Comparison of ENCODE assay signal across 17 cellular contexts in genomic region chr20:10642859-10643559, GRCh38. TPM values are rescaled to one million over a fixed set of nuclear protein-coding genes. Genes with fewer than 3 reads are reported as not detected.
DNase-seq lines count a peak whose midpoint lies in the region; ATAC-seq, FAIRE-seq and TF ChIP-seq lines count a peak whose summit lies in the region.
"Had no signal": no experiment of that assay in that cellular context is flagged by ENCODE, and none has a peak within 500 bp of the region (broad histone marks: within the 10 kb centered on the region; RNA-seq: fewer than 3 reads in every experiment).

No MANE protein-coding gene starts in this region.

- H3K4me1 Mint-ChIP-seq in brain = peaks cover 56% of the 10 kb centered on the region
- peaks cover 67% of the 10 kb centered on the region for H3K4me1 Mint-ChIP-seq in nephron
- peaks cover 0 to 2% (median 0%) of the 10 kb centered on the region in 4 donors for H3K4me1 Mint-ChIP-seq in naive thymus-derived CD8-positive, alpha-beta T cell
- H3K4me1 Mint-ChIP-seq: T-helper 17 cell had no signal

- ATAC-seq in HG02973 (IDR thresholded peaks at IDR 0.05; ENCODE audit: unreplicated experiment) (no peak), HG03565 (IDR thresholded peaks at IDR 0.05; ENCODE audit: unreplicated experiment) (no peak)
- no peak for ATAC-seq in naive thymus-derived CD8-positive, alpha-beta T cell
- ATAC-seq: activated T-cell treated with anti-CD3 and anti-CD28 coated beads, Interleukin-2, amount 50 U/mL, for 72 hours; T-helper 17 cell had no signal

- POLR2A ChIA-PET in naive thymus-derived CD8-positive, alpha-beta T cell (lab: Charles Lee) = no interaction called here

- FAIRE-seq in RCC 7860 (lab: Jason Lieb, UNC) = no peak
- FAIRE-seq: GM12891 had no signal

- no peak for TF ChIP-seq CTCF in brain (conservative IDR thresholded peaks at IDR 0.05)
- TF ChIP-seq CTCF in nephron (IDR thresholded peaks at IDR 0.05; ENCODE audit: unreplicated experiment in 3 of 3) = no peak

- H3K27ac Mint-ChIP-seq in brain = peak overlapping the region in 4 of 5 experiments; percentile 26 to 64 (median 31)
- peak overlapping the region; percentile 18 to 69 (median 28) for H3K27ac Mint-ChIP-seq in nephron
- H3K27ac Mint-ChIP-seq in naive thymus-derived CD8-positive, alpha-beta T cell = no peak overlapping the region
- H3K27ac Mint-ChIP-seq: activated T-cell treated with anti-CD3 and anti-CD28 coated beads, Interleukin-2, amount 50 U/mL, for 72 hours; T-helper 17 cell had no signal

- no peaks in the 10 kb centered on the region for H3K9me3 Mint-ChIP-seq in brain
- H3K9me3 Mint-ChIP-seq in nephron = no peaks in the 10 kb centered on the region
- H3K9me3 Mint-ChIP-seq in naive thymus-derived CD8-positive, alpha-beta T cell = no peaks in the 10 kb centered on the region
- H3K9me3 Mint-ChIP-seq: activated T-cell treated with anti-CD3 and anti-CD28 coated beads, Interleukin-2, amount 50 U/mL, for 72 hours had no signal

- H3K27me3 Mint-ChIP-seq in brain (no peaks in the 10 kb centered on the region), nephron (ENCODE audit: low read depth) (no peaks in the 10 kb centered on the region)
- H3K27me3 Mint-ChIP-seq in naive thymus-derived CD8-positive, alpha-beta T cell = peaks cover 0 to 7% (median 0%) of the 10 kb centered on the region in 5 donors

- H3K4me3 Mint-ChIP-seq in brain = no peak overlapping the region
- H3K4me3 Mint-ChIP-seq in nephron = no peak overlapping the region
- no peak overlapping the region for H3K4me3 Mint-ChIP-seq in naive thymus-derived CD8-positive, alpha-beta T cell
- H3K4me3 Mint-ChIP-seq: activated T-cell treated with anti-CD3 and anti-CD28 coated beads, Interleukin-2, amount 50 U/mL, for 72 hours; T-helper 17 cell had no signal

- DNase-seq in CMK (ENCODE audit: low read depth) (peak; percentile 52), RCC 7860 (ENCODE audit: low spot score) (no peak)
- peak; percentile 6 for DNase-seq in Jurkat, Clone E6-1 (ENCODE audit: low read depth, low spot score)
- DNase-seq in naive thymus-derived CD8-positive, alpha-beta T cell = no peak
- DNase-seq: activated T-cell treated with anti-CD3 and anti-CD28 coated beads, Interleukin-2, amount 50 U/mL, for 72 hours; amniotic stem cell; C1 segment of cervical spinal cord; dorsolateral prefrontal cortex; midbrain; MM.1S; posterior cingulate gyrus; T-helper 17 cell had no signal

- H3K4me3 ChIP-seq in Jurkat, Clone E6-1 (ENCODE audit: low read length) = no peak overlapping the region
- H3K4me3 ChIP-seq: dorsolateral prefrontal cortex had no signal

- peaks cover 94% of the 10 kb centered on the region for H3K36me3 Mint-ChIP-seq in brain
- peaks cover 96% of the 10 kb centered on the region for H3K36me3 Mint-ChIP-seq in nephron (ENCODE audit: low read depth)
- no peaks in the 10 kb centered on the region for H3K36me3 Mint-ChIP-seq in naive thymus-derived CD8-positive, alpha-beta T cell

RNA-seq across cellular contexts. Expression of gene JAG1, which starts 30.8 kb away (rescaled TPM):
- polyA plus RNA-seq in Jurkat, Clone E6-1 (2012; ENCODE audit: insufficient read depth, insufficient read length) = 1.6 TPM
- 15.6 TPM for polyA plus RNA-seq in brain (ENCODE audit: insufficient read depth, low read depth, low replicate concordance)
- total RNA-seq in naive thymus-derived CD8-positive, alpha-beta T cell = under 1 TPM in 1 of 2 experiments, not detected in 1; 0.18 TPM
- under 1 TPM in 2 of 3 donors, not detected in 1; 0.05 to 0.06 TPM for polyA plus RNA-seq in naive thymus-derived CD8-positive, alpha-beta T cell

Comparison
In these comparisons a context has a peak if more than half of its experiments do, and no peak if none do; other contexts are left out.
1. DNase-seq: peak in CMK (single experiment) and Jurkat, Clone E6-1 (single experiment); none in naive thymus-derived CD8-positive, alpha-beta T cell (0 of 10) and RCC 7860 (single experiment).
2. H3K27ac Mint-ChIP-seq: peak in brain (4 of 5) and nephron (3 of 3); none in naive thymus-derived CD8-positive, alpha-beta T cell (0 of 10).
3. RNA of gene JAG1, which starts 30.8 kb away (polyA plus RNA-seq): 15.6 TPM in brain (single experiment); 0.05 to 0.06 TPM in naive thymus-derived CD8-positive, alpha-beta T cell; every median in the first group is over 10 times any median in the second.